16 cellular contexts compared by ENCODE assay signal in the genomic region with DNA sequence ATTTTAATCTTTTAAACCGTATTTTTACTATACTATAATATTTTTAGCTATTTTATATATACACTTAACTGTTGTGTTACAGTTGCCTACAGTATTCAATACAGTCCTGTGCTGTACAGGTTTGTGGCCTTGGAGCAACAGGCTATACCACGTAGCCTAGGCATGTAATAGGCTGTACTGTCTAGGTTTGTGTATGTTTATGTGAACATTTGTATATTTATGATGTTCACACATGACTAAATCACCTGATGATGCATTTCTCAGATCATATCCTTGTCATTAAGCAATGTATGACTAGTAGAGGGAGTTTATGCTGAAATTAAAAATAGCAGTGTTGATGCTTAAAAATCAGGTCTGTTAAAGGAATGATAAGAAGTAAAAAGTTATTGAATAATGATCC.
"Had no signal": no experiment of that assay in that cellular context is flagged by ENCODE, and none has a peak within 500 bp of the region (broad histone marks: within the 10 kb centered on the region; RNA-seq: fewer than 3 reads in every experiment).

No MANE protein-coding gene starts in this region.

- H3K27me3 Mint-ChIP-seq: activated B cell treated with CpG ODN at 0.5 μM for 24 hours; activated naive CD4-positive, alpha-beta T cell treated with anti-CD3 and anti-CD28 coated beads, Interleukin-2, amount 10 ng/mL, durations not matched to agents 7 days and 5 days had no signal

- H3K9me3 Mint-ChIP-seq: activated B cell treated with CpG ODN at 0.5 μM for 24 hours; activated naive CD4-positive, alpha-beta T cell treated with anti-CD3 and anti-CD28 coated beads, Interleukin-2, amount 10 ng/mL, durations not matched to agents 7 days and 5 days; activated T-helper 2 cell treated with anti-CD3 and anti-CD28 coated beads, Interferon-gamma antibody, Interleukin-2, Interleukin-4, amounts not matched to agents 10 μg/mL and 5 μg/mL and 100 μg/mL, durations not matched to agents 14 hours and 24 hours and 36 hours; T-helper 1 cell treated with Interleukin-12 subunit alpha and Interleukin-12 subunit beta and Interleukin-4 antibody, amounts not matched to agents 30 μg/mL and 1 μg/mL, for 36 hours had no signal

- ATAC-seq: lower lobe of right lung had no signal

- H3K4me3 Mint-ChIP-seq: activated B cell treated with CpG ODN at 0.5 μM for 24 hours; activated naive CD4-positive, alpha-beta T cell treated with anti-CD3 and anti-CD28 coated beads, Interleukin-2, amount 10 ng/mL, durations not matched to agents 7 days and 5 days; T-helper 1 cell treated with Interleukin-12 subunit alpha and Interleukin-12 subunit beta and Interleukin-4 antibody, amounts not matched to agents 30 μg/mL and 1 μg/mL, for 36 hours had no signal

- H3K27ac ChIP-seq: coronary artery, parathyroid adenoma, tibial artery had no signal

- H3K27ac Mint-ChIP-seq: activated B cell treated with CpG ODN at 0.5 μM for 24 hours; activated naive CD4-positive, alpha-beta T cell treated with anti-CD3 and anti-CD28 coated beads, Interleukin-2, amount 10 ng/mL, durations not matched to agents 7 days and 5 days; T-helper 1 cell treated with Interleukin-12 subunit alpha and Interleukin-12 subunit beta and Interleukin-4 antibody, amounts not matched to agents 30 μg/mL and 1 μg/mL, for 36 hours had no signal

- H3K9ac ChIP-seq: parathyroid adenoma had no signal

- H2AFZ ChIP-seq: parathyroid adenoma had no signal

- H3K36me3 ChIP-seq: lower lobe of right lung, tibial artery had no signal

- H3K9me3 ChIP-seq: lower lobe of right lung, tibial artery had no signal

- DNase-seq: activated B cell treated with CpG ODN at 0.5 μM for 24 hours; activated CD4-positive, alpha-beta T cell treated with anti-CD3 and anti-CD28 coated beads, Interleukin-2, amount 50 U/mL, for 4 hours; activated CD8-positive, alpha-beta memory T cell treated with anti-CD3 and anti-CD28 coated beads, Interleukin-2, amount 50 U/mL, for 4 hours; activated naive CD4-positive, alpha-beta T cell treated with anti-CD3 and anti-CD28 coated beads, Interleukin-2, amount 10 ng/mL, durations not matched to agents 7 days and 5 days; central memory CD4-positive, alpha-beta T cell; effector CD8-positive, alpha-beta T cell; glutamatergic neuron; lower lobe of right lung; midbrain; retina; stimulated activated CD4-positive, alpha-beta T cell treated with anti-CD3 and anti-CD28 coated beads, Interleukin-4, amount 100 ng/mL, for 1 hour; tibial artery had no signal

- H3K4me3 ChIP-seq: coronary artery, lower lobe of right lung, tibial artery had no signal

- H3K27me3 ChIP-seq: tibial artery had no signal
